23 cellular contexts compared by ENCODE assay signal in genomic region chr10:58341422-58341821, GRCh38.
"Had no signal": no experiment of that assay in that cellular context is flagged by ENCODE, and none has a peak within 500 bp of the region (broad histone marks: within the 10 kb centered on the region; RNA-seq: fewer than 3 reads in every experiment).

No MANE protein-coding gene starts in this region.

- H3K9me3 ChIP-seq: gastroesophageal sphincter, ovary, stomach, thyroid gland had no signal

- H3K27me3 ChIP-seq: gastroesophageal sphincter, ovary, stomach, thyroid gland had no signal

- DNase-seq: cortex of kidney; foreskin fibroblast; hypothalamus; immature natural killer cell; islet precursor cell; kidney glomerular epithelial cell; left colon; natural killer cell; occipital lobe; ovary; posterior cingulate gyrus; retina; stimulated activated CD4-positive, alpha-beta T cell treated with anti-CD3 and anti-CD28 coated beads, Interleukin-2, amount 100 ng/mL, for 24 hours; stimulated activated CD4-positive, alpha-beta T cell treated with anti-CD3 and anti-CD28 coated beads, Interleukin-4, amount 100 ng/mL, for 24 hours; stimulated activated naive CD4-positive, alpha-beta T cell treated with Interleukin-2 at 50 U/mL for 16 hours; stomach; thyroid gland; trophoblast cell had no signal

- H3K36me3 ChIP-seq: gastroesophageal sphincter, ovary, stomach, thyroid gland had no signal

- ATAC-seq: esophagus mucosa; gastroesophageal sphincter; left colon; natural killer cell; sciatic nerve; stimulated activated effector memory CD8-positive, alpha-beta T cell treated with anti-CD3 and anti-CD28 coated beads, Interleukin-12 subunit alpha, Interleukin-12 subunit beta, amount 100 ng/mL, for 72 hours had no signal

- H3K27ac ChIP-seq: gastroesophageal sphincter, ovary, stomach, thyroid gland had no signal

- H3K4me3 ChIP-seq: gastroesophageal sphincter, lung, ovary, stomach, thyroid gland had no signal
